In genomic region chr17:81690549-81690948, GRCh38 we compare ENCODE assay signal across 14 cellular contexts. TPM values are rescaled to one million over a fixed set of nuclear protein-coding genes. Genes with fewer than 3 reads are reported as not detected.
DNase-seq lines count a peak whose midpoint lies in the region; ATAC-seq, FAIRE-seq and TF ChIP-seq lines count a peak whose summit lies in the region.
"Had no signal": no experiment of that assay in that cellular context is flagged by ENCODE, and none has a peak within 500 bp of the region (broad histone marks: within the 10 kb centered on the region; RNA-seq: fewer than 3 reads in every experiment).

No MANE protein-coding gene starts in this region.

- H3K9me3 ChIP-seq in KOPT-K1 (ENCODE audit: insufficient read depth, low read length, poor library complexity, severe bottlenecking) (no peaks in the 10 kb centered on the region), K562 (replicated peaks; ENCODE audit: control insufficient read depth, insufficient read depth, low read depth, low read length) (no peaks in the 10 kb centered on the region)

- H3K27me3 ChIP-seq in K562 (ENCODE audit: control insufficient read depth in 2 of 2, insufficient read depth in 2 of 2, low read length in 2 of 2), result no peaks in the 10 kb centered on the region

- peaks cover 17% of the 10 kb centered on the region for H3K79me2 ChIP-seq in K562 (ENCODE audit: control insufficient read depth, insufficient read depth, low read length)

- no peak overlapping the region; a peak in 1 of 4 replicates for H3K9ac ChIP-seq in K562 (ENCODE audit: insufficient read depth in 1 of 2, low read depth in 2 of 2, low read length in 2 of 2)
- H3K9ac ChIP-seq: GM23248 had no signal

- in situ Hi-C loops in K562 (cut with MboI), result no loop called here

- 95% methylated on average over 13 of the region's 17 CpGs for WGBS in K562 (ENCODE audit: insufficient coverage, low coverage, missing lambda C conversion rate)

- H3K9me1 ChIP-seq in K562 (ENCODE audit: control insufficient read depth, insufficient read depth, low read length), result peaks cover 5% of the 10 kb centered on the region

- H3K36me3 ChIP-seq in KOPT-K1 (ENCODE audit: insufficient read depth, low read length) (peaks cover 100% of the 10 kb centered on the region), K562 (ENCODE audit: control insufficient read depth, insufficient read depth, low read length) (peaks cover 100% of the 10 kb centered on the region; the same call in 2 of the 3 replicates)

- H2AFZ ChIP-seq in K562 (ENCODE audit: low read depth, low read length), result no peak overlapping the region
- H2AFZ ChIP-seq: GM23248 had no signal

- H4K20me1 ChIP-seq in K562 (replicated peaks; ENCODE audit: control insufficient read depth, insufficient read depth, low read length), result peaks cover 10% of the 10 kb centered on the region; the same call in 1 of the 2 replicates

- H3K27ac ChIP-seq in KOPT-K1 (ENCODE audit: low read depth, low read length, poor library complexity, severe bottlenecking), result peak overlapping the region; percentile 54
- no peak overlapping the region for H3K27ac ChIP-seq in K562 (ENCODE audit: extremely low read depth, low read depth, low read length)
- H3K27ac ChIP-seq: C4-2B, GM23248 had no signal

- TF ChIP-seq EP300 in K562 (IDR thresholded peaks at IDR 0.05; ENCODE audit: low read length), result no peak

- H3K4me1 ChIP-seq in K562 (replicated peaks in 1 of 2; ENCODE audit: control insufficient read depth in 2 of 2, insufficient read depth in 2 of 2, low read length in 2 of 2), result peaks cover 1 to 68% of the 10 kb centered on the region in 2 experiments; a peak in 4 of 5 replicates

- H3K4me3 ChIP-seq in K562, result no peak overlapping the region
- H3K4me3 ChIP-seq: GM12878, GM23248 had no signal

- ATAC-seq in K562, result no peak
- ATAC-seq in GM21529 (IDR thresholded peaks at IDR 0.05; ENCODE audit: unreplicated experiment), result no peak
- ATAC-seq in HG03095 (IDR thresholded peaks at IDR 0.05; ENCODE audit: unreplicated experiment), result no peak
- ATAC-seq: GM12878, HCT116 had no signal

- no peak for FAIRE-seq in K562 (lab: Jason Lieb, UNC)
- peak; percentile 55 for FAIRE-seq in urothelium cell line (lab: Jason Lieb, UNC)
- FAIRE-seq: A204.1, GM12878, GM18507, H54 had no signal

- no peak for TF ChIP-seq RAD21 in K562 (CRISPR knock-in tag; conservative IDR thresholded peaks at IDR 0.05 in 1 of 2, IDR thresholded peaks at IDR 0.05 in 1 of 2)

- CTCF ChIA-PET in K562 (lab: Yijun Ruan, JAX; ENCODE audit: low intra/inter-chr PET ratio), result no interaction called here

- TF ChIP-seq POLR2A in K562 (conservative IDR thresholded peaks at IDR 0.05), result no peak

- no peak for TF ChIP-seq CTCF in K562 (IDR thresholded peaks at IDR 0.05 in 2 of 3, conservative IDR thresholded peaks at IDR 0.05 in 1 of 3; ENCODE audit: insufficient read depth in 2 of 3, low read depth in 1 of 3, low read length in 3 of 3)

- no peak overlapping the region for H3K4me2 ChIP-seq in K562 (ENCODE audit: insufficient read depth, low read length)

- DNase-seq in K562 (ENCODE audit: extremely low read depth in 1 of 4, low spot score in 3 of 4) (no peak), urothelium cell line (ENCODE audit: low spot score) (no peak)
- DNase-seq: CD4-positive, alpha-beta memory T cell; DMS79; GM23248 had no signal

- intact Hi-C loops in K562 (cut with micrococcal nuclease), result no loop called here

- BruUV-seq in K562 (replicated peaks; lab: Mats Ljungman, UMichigan), result no TSS peak

- POLR2A ChIA-PET in K562 (lab: Yijun Ruan, JAX), result interaction anchor here (1.2 to 4.7 kb wide), 3 partner anchors 10 to 169 kb away, joined by 3 to 41 read pairs (median 5); partner anchors contain the start of gene MRPL12

RNA-seq across cellular contexts. Expression of gene HGS, which starts 6.7 kb away (rescaled TPM):
- total RNA-seq in K562 (2011; cell fraction: chromatin; rRNA removed; ENCODE audit: low replicate concordance), result 345 and 984 TPM in 2 replicates
- 485 and 495 TPM in 2 replicates for total RNA-seq in K562 (2011; cell fraction: nucleolus; rRNA removed)
- 301 and 334 TPM in 2 replicates for total RNA-seq in K562 (2011; cell fraction: nucleoplasm; rRNA removed)
- total RNA-seq in K562 (2014; rRNA removed) (96.7 and 99.7 TPM in 2 replicates), K562 (2014; rRNA removed; fragmentation: Illumina TruSeq; extraction: Trizol) (55.5 and 77.1 TPM in 2 replicates), K562 (2015; rRNA removed; fragmentation: Illumina TruSeq; extraction: Trizol) (61.4 and 66.3 TPM in 2 replicates), K562 (2021) (132 and 161 TPM in 2 replicates)
- polyA plus RNA-seq in K562 (2011; rRNA removed) (60.7 and 127 TPM in 2 replicates), K562 (2014; fragmentation: Illumina TruSeq; extraction: Trizol) (126 and 128 TPM in 2 replicates), K562 (2014; fragmentation: Nextera tagmentation; extraction: Ambion mirVana) (1 to 10 TPM; 3.9 to 9.4 TPM), K562 (2014; rRNA removed) (141 and 176 TPM in 2 replicates)
- polyA plus RNA-seq in K562 (2011; cell fraction: cytosol; rRNA removed), result 55.5 and 141 TPM in 2 replicates
- 547 and 894 TPM in 2 replicates for polyA plus RNA-seq in K562 (2011; cell fraction: nucleus; rRNA removed)
- polyA plus RNA-seq in K562 (2012), result 81.3 and 125 TPM in 2 replicates
- polyA minus RNA-seq in K562 (2011; rRNA and poly(A)+ RNA removed), result 76.0 and 85.7 TPM in 2 replicates
- polyA minus RNA-seq in K562 (2011; cell fraction: cytosol; rRNA and poly(A)+ RNA removed), result 50.3 and 53.4 TPM in 2 replicates
- 113 and 138 TPM in 2 replicates for polyA minus RNA-seq in K562 (2011; cell fraction: nucleus; rRNA and poly(A)+ RNA removed)

RNA-seq across cellular contexts. Expression of gene ARL16, which starts 7.0 kb away (rescaled TPM):
- 40.1 and 78.0 TPM in 2 replicates for total RNA-seq in K562 (2011; cell fraction: chromatin; rRNA removed; ENCODE audit: low replicate concordance)
- 48.6 and 55.2 TPM in 2 replicates for total RNA-seq in K562 (2011; cell fraction: nucleolus; rRNA removed)
- total RNA-seq in K562 (2011; cell fraction: nucleoplasm; rRNA removed), result 38.9 and 42.4 TPM in 2 replicates
- 25.2 and 46.0 TPM in 2 replicates for total RNA-seq in K562 (2014; rRNA removed)
- total RNA-seq in K562 (2014; rRNA removed; fragmentation: Illumina TruSeq; extraction: Trizol), result 18.8 and 21.6 TPM in 2 replicates
- 19.7 and 21.3 TPM in 2 replicates for total RNA-seq in K562 (2015; rRNA removed; fragmentation: Illumina TruSeq; extraction: Trizol)
- 18.3 and 22.6 TPM in 2 replicates for total RNA-seq in K562 (2021)
- polyA plus RNA-seq in K562 (2011; rRNA removed), result 29.8 and 30.6 TPM in 2 replicates
- polyA plus RNA-seq in K562 (2011; cell fraction: cytosol; rRNA removed), result 36.0 and 45.9 TPM in 2 replicates
- polyA plus RNA-seq in K562 (2011; cell fraction: nucleus; rRNA removed), result 16.8 and 22.9 TPM in 2 replicates
- 26.1 and 26.2 TPM in 2 replicates for polyA plus RNA-seq in K562 (2012)
- 25.6 and 32.4 TPM in 2 replicates for polyA plus RNA-seq in K562 (2014; fragmentation: Illumina TruSeq; extraction: Trizol)
- 10 to 100 TPM in 1 of 2 experiments, 1 to 10 TPM in 1; 5.4 to 10.4 TPM for polyA plus RNA-seq in K562 (2014; fragmentation: Nextera tagmentation; extraction: Ambion mirVana)
- polyA plus RNA-seq in K562 (2014; rRNA removed), result 32.4 and 34.7 TPM in 2 replicates
- polyA minus RNA-seq in K562 (2011; rRNA and poly(A)+ RNA removed), result 11.5 and 12.4 TPM in 2 replicates
- 5.8 and 6.2 TPM in 2 replicates for polyA minus RNA-seq in K562 (2011; cell fraction: cytosol; rRNA and poly(A)+ RNA removed)
- 7.3 and 11.8 TPM in 2 replicates for polyA minus RNA-seq in K562 (2011; cell fraction: nucleus; rRNA and poly(A)+ RNA removed)

RNA-seq across cellular contexts. Expression of gene MRPL12, which starts 12.6 kb away (rescaled TPM):
- total RNA-seq in K562 (2011; cell fraction: chromatin; rRNA removed; ENCODE audit: low replicate concordance), result 14.2 and 50.8 TPM in 2 replicates
- 61.9 and 77.4 TPM in 2 replicates for total RNA-seq in K562 (2011; cell fraction: nucleolus; rRNA removed)
- 32.4 and 38.0 TPM in 2 replicates for total RNA-seq in K562 (2011; cell fraction: nucleoplasm; rRNA removed)
- 182 and 276 TPM in 2 replicates for total RNA-seq in K562 (2014; rRNA removed)
- total RNA-seq in K562 (2014; rRNA removed; fragmentation: Illumina TruSeq; extraction: Trizol), result 31.8 and 40.0 TPM in 2 replicates
- 57.9 and 60.8 TPM in 2 replicates for total RNA-seq in K562 (2015; rRNA removed; fragmentation: Illumina TruSeq; extraction: Trizol)
- total RNA-seq in K562 (2021), result 231 and 251 TPM in 2 replicates
- 101 and 110 TPM in 2 replicates for polyA plus RNA-seq in K562 (2011; rRNA removed)
- 124 and 353 TPM in 2 replicates for polyA plus RNA-seq in K562 (2011; cell fraction: cytosol; rRNA removed)
- polyA plus RNA-seq in K562 (2011; cell fraction: nucleus; rRNA removed), result 53.5 and 78.2 TPM in 2 replicates
- 145 TPM in 2 replicates for polyA plus RNA-seq in K562 (2012)
- 100 and 128 TPM in 2 replicates for polyA plus RNA-seq in K562 (2014; fragmentation: Illumina TruSeq; extraction: Trizol)
- polyA plus RNA-seq in K562 (2014; fragmentation: Nextera tagmentation; extraction: Ambion mirVana), result 1 to 10 TPM in 1 of 2 experiments, under 1 TPM in 1; 0.94 to 2.7 TPM
- 338 and 351 TPM in 2 replicates for polyA plus RNA-seq in K562 (2014; rRNA removed)
- polyA minus RNA-seq in K562 (2011; rRNA and poly(A)+ RNA removed), result 36.5 and 49.2 TPM in 2 replicates
- polyA minus RNA-seq in K562 (2011; cell fraction: cytosol; rRNA and poly(A)+ RNA removed), result 52.2 and 58.3 TPM in 2 replicates
- 15.9 and 32.2 TPM in 2 replicates for polyA minus RNA-seq in K562 (2011; cell fraction: nucleus; rRNA and poly(A)+ RNA removed)

RNA-seq across cellular contexts. Expression of gene SLC25A10, which starts 21.5 kb away (rescaled TPM):
- total RNA-seq in K562 (2011; cell fraction: chromatin; rRNA removed; ENCODE audit: low replicate concordance), result 20.2 and 85.2 TPM in 2 replicates
- 76.7 and 104 TPM in 2 replicates for total RNA-seq in K562 (2011; cell fraction: nucleolus; rRNA removed)
- 36.2 and 36.3 TPM in 2 replicates for total RNA-seq in K562 (2011; cell fraction: nucleoplasm; rRNA removed)
- 77.1 and 107 TPM in 2 replicates for total RNA-seq in K562 (2014; rRNA removed)
- total RNA-seq in K562 (2014; rRNA removed; fragmentation: Illumina TruSeq; extraction: Trizol), result 8.5 and 15.4 TPM in 2 replicates
- 36.2 and 39.1 TPM in 2 replicates for total RNA-seq in K562 (2015; rRNA removed; fragmentation: Illumina TruSeq; extraction: Trizol)
- total RNA-seq in K562 (2021), result 85.6 and 86.9 TPM in 2 replicates
- polyA plus RNA-seq in K562 (2011; rRNA removed), result 26.3 and 34.3 TPM in 2 replicates
- polyA plus RNA-seq in K562 (2011; cell fraction: cytosol; rRNA removed), result 46.6 and 127 TPM in 2 replicates
- polyA plus RNA-seq in K562 (2011; cell fraction: nucleus; rRNA removed), result 60.6 and 93.2 TPM in 2 replicates
- polyA plus RNA-seq in K562 (2012), result 35.9 and 54.4 TPM in 2 replicates
- polyA plus RNA-seq in K562 (2014; fragmentation: Illumina TruSeq; extraction: Trizol), result 34.3 and 70.2 TPM in 2 replicates
- 1 to 10 TPM in 1 of 2 experiments, under 1 TPM in 1; 0.10 to 1.5 TPM for polyA plus RNA-seq in K562 (2014; fragmentation: Nextera tagmentation; extraction: Ambion mirVana)
- 68.4 and 70.6 TPM in 2 replicates for polyA plus RNA-seq in K562 (2014; rRNA removed)
- polyA minus RNA-seq in K562 (2011; rRNA and poly(A)+ RNA removed), result 7.7 and 13.8 TPM in 2 replicates
- 31.8 and 35.5 TPM in 2 replicates for polyA minus RNA-seq in K562 (2011; cell fraction: cytosol; rRNA and poly(A)+ RNA removed)
- polyA minus RNA-seq in K562 (2011; cell fraction: nucleus; rRNA and poly(A)+ RNA removed), result 20.9 and 21.4 TPM in 2 replicates

RNA-seq across cellular contexts. Expression of gene CCDC137, which starts 24.0 kb away (rescaled TPM):
- 45.8 and 69.3 TPM in 2 replicates for total RNA-seq in K562 (2011; cell fraction: chromatin; rRNA removed; ENCODE audit: low replicate concordance)
- total RNA-seq in K562 (2011; cell fraction: nucleolus; rRNA removed), result 37.0 and 38.7 TPM in 2 replicates
- 27.8 and 51.5 TPM in 2 replicates for total RNA-seq in K562 (2011; cell fraction: nucleoplasm; rRNA removed)
- total RNA-seq in K562 (2014; rRNA removed), result 56.0 and 64.2 TPM in 2 replicates
- total RNA-seq in K562 (2014; rRNA removed; fragmentation: Illumina TruSeq; extraction: Trizol), result 20.0 and 21.4 TPM in 2 replicates
- 47.1 and 48.5 TPM in 2 replicates for total RNA-seq in K562 (2015; rRNA removed; fragmentation: Illumina TruSeq; extraction: Trizol)
- total RNA-seq in K562 (2021), result 48.9 and 49.2 TPM in 2 replicates
- 18.9 and 24.8 TPM in 2 replicates for polyA plus RNA-seq in K562 (2011; rRNA removed)
- 18.3 and 30.6 TPM in 2 replicates for polyA plus RNA-seq in K562 (2011; cell fraction: cytosol; rRNA removed)
- polyA plus RNA-seq in K562 (2011; cell fraction: nucleus; rRNA removed), result 40.1 and 55.8 TPM in 2 replicates
- polyA plus RNA-seq in K562 (2012), result 28.5 and 39.2 TPM in 2 replicates
- 38.3 and 41.1 TPM in 2 replicates for polyA plus RNA-seq in K562 (2014; fragmentation: Illumina TruSeq; extraction: Trizol)
- polyA plus RNA-seq in K562 (2014; fragmentation: Nextera tagmentation; extraction: Ambion mirVana), result 1 to 10 TPM; 2.3 to 4.1 TPM
- 63.7 and 68.1 TPM in 2 replicates for polyA plus RNA-seq in K562 (2014; rRNA removed)
- polyA minus RNA-seq in K562 (2011; rRNA and poly(A)+ RNA removed), result 4.4 and 4.8 TPM in 2 replicates
- 8.5 TPM in 2 replicates for polyA minus RNA-seq in K562 (2011; cell fraction: cytosol; rRNA and poly(A)+ RNA removed)
- polyA minus RNA-seq in K562 (2011; cell fraction: nucleus; rRNA and poly(A)+ RNA removed), result 9.4 and 17.3 TPM in 2 replicates
